Comparison of ENCODE assay signal across 13 cellular contexts in genomic region chr9:93020785-93021670, GRCh38. TPM values are rescaled to one million over a fixed set of nuclear protein-coding genes. Genes with fewer than 3 reads are reported as not detected.
DNase-seq lines count a peak whose midpoint lies in the region; ATAC-seq and TF ChIP-seq lines count a peak whose summit lies in the region.
"Had no signal": no experiment of that assay in that cellular context is flagged by ENCODE, and none has a peak within 500 bp of the region (broad histone marks: within the 10 kb centered on the region; RNA-seq: fewer than 3 reads in every experiment).

No MANE protein-coding gene starts in this region.

- no peaks in the 10 kb centered on the region for H3K9me3 Mint-ChIP-seq in CD4-positive, alpha-beta memory T cell
- H3K9me3 Mint-ChIP-seq: immature natural killer cell, nephron had no signal

- ATAC-seq in GM21423 (IDR thresholded peaks at IDR 0.05; ENCODE audit: unreplicated experiment) (no peak), HG03342 (IDR thresholded peaks at IDR 0.05; ENCODE audit: unreplicated experiment) (no peak), left lobe of liver (no peak)

- CTCF ChIA-PET in CD4-positive, alpha-beta memory T cell (lab: Charles Lee; ENCODE audit: partially characterized antibody): interaction anchor here (0.8 to 2.2 kb wide), 3 partner anchors 9 to 88 kb away, joined by 3 to 7 read pairs (median 3); no protein-coding TSS in a partner anchor

- no peak overlapping the region for H3K4me3 ChIP-seq in CD4-positive, alpha-beta memory T cell (ENCODE audit: low read length in 2 of 2)
- H3K4me3 ChIP-seq in NB4 (ENCODE audit: low read depth, low read length) (no peak overlapping the region), thyroid gland (replicated peaks in 1 of 3) (no peak overlapping the region)
- H3K4me3 ChIP-seq: smooth muscle cell had no signal

- intact Hi-C loops in CD4-positive, alpha-beta memory T cell (cut with micrococcal nuclease): loop anchor here (1.0 kb wide), 1 partner anchor 7 kb away; no protein-coding TSS in a partner anchor
- intact Hi-C loops in thyroid gland (cut with DNase I): no loop called here

- H3K27me3 Mint-ChIP-seq in CD4-positive, alpha-beta memory T cell: no peaks in the 10 kb centered on the region

- POLR2A ChIA-PET in CD4-positive, alpha-beta memory T cell (lab: Charles Lee; ENCODE audit: partially characterized antibody): interaction anchor here (0.9 to 22.5 kb wide), 14 partner anchors 13 to 76 kb away, joined by 3 to 322 read pairs (median 3); no protein-coding TSS in a partner anchor

- H3K27me3 ChIP-seq in CD4-positive, alpha-beta memory T cell (ENCODE audit: insufficient read depth, low read length): no peaks in the 10 kb centered on the region
- H3K27me3 ChIP-seq in thyroid gland: no peaks in the 10 kb centered on the region

- peak; percentile 36 to 83 (median 56) for DNase-seq in CD4-positive, alpha-beta memory T cell
- peak; percentile 56 for DNase-seq in NB4 (ENCODE audit: low read depth)
- peak; percentile 67 for DNase-seq in activated effector memory CD4-positive, alpha-beta T cell treated with anti-CD3 and anti-CD28 coated beads, Interleukin-2, amount 50 U/mL, for 16 hours
- peak; percentile 65 for DNase-seq in mesenteric fat pad (ENCODE audit: low spot score)
- DNase-seq in thyroid gland: no peak
- no peak for DNase-seq in left lobe of liver (ENCODE audit: low spot score)
- DNase-seq: NCI-H2029 treated with DMSO at 0.1 percent for 48 hours had no signal

- no peaks in the 10 kb centered on the region for H3K9me3 ChIP-seq in CD4-positive, alpha-beta memory T cell (ENCODE audit: control insufficient read depth in 1 of 2, low read length in 2 of 2)
- no peaks in the 10 kb centered on the region for H3K9me3 ChIP-seq in thyroid gland

- 84% methylated on average over 21 to 24 of the region's 25 CpGs for WGBS in thyroid gland, 2 donors

- H3K4me3 Mint-ChIP-seq in CD4-positive, alpha-beta memory T cell: peak overlapping the region in 2 of 8 donors; percentile 21 to 59
- H3K4me3 Mint-ChIP-seq: immature natural killer cell, nephron had no signal

- peak overlapping the region; percentile 88 to 99 (median 93) for H3K27ac Mint-ChIP-seq in CD4-positive, alpha-beta memory T cell
- H3K27ac Mint-ChIP-seq: nephron had no signal

- H3K4me1 Mint-ChIP-seq in CD4-positive, alpha-beta memory T cell: peaks cover 30 to 84% (median 61%) of the 10 kb centered on the region in 4 donors

- H3K27ac ChIP-seq in CD4-positive, alpha-beta memory T cell (ENCODE audit: low read depth, low read length): peak overlapping the region; percentile 41
- H3K27ac ChIP-seq in thyroid gland: no peak overlapping the region
- H3K27ac ChIP-seq: C4-2B had no signal

- no peak for TF ChIP-seq POLR2A in NB4 (IDR thresholded peaks at IDR 0.05; ENCODE audit: extremely low read depth, insufficient read length)
- TF ChIP-seq POLR2A in thyroid gland (IDR thresholded peaks at IDR 0.05): no peak

- peaks cover 68 to 87% of the 10 kb centered on the region in 2 donors for H3K36me3 Mint-ChIP-seq in CD4-positive, alpha-beta memory T cell

- TF ChIP-seq CTCF in NB4 (IDR thresholded peaks at IDR 0.05; ENCODE audit: low read depth, low read length) (no peak), thyroid gland (IDR thresholded peaks at IDR 0.05) (no peak)

- peaks cover 78% of the 10 kb centered on the region for H3K36me3 ChIP-seq in CD4-positive, alpha-beta memory T cell (ENCODE audit: insufficient read depth, low read length)
- H3K36me3 ChIP-seq in thyroid gland: peaks cover 0 to 3% of the 10 kb centered on the region in 2 donors

- peaks cover 54% of the 10 kb centered on the region for H3K4me1 ChIP-seq in CD4-positive, alpha-beta memory T cell (ENCODE audit: insufficient read depth, low read length)
- peaks cover 0 to 4% of the 10 kb centered on the region in 2 donors for H3K4me1 ChIP-seq in thyroid gland

RNA-seq across cellular contexts. Expression of gene SUSD3, which starts 37.5 kb away (rescaled TPM):
- total RNA-seq in CD4-positive, alpha-beta memory T cell: 10 to 100 TPM; 58.3 to 63.7 TPM
- polyA plus RNA-seq in CD4-positive, alpha-beta memory T cell: 100 to 1,000 TPM; 149 to 199 TPM
- 2.0 TPM for total RNA-seq in mesenteric fat pad
- 10 to 100 TPM in 1 of 4 donors, 1 to 10 TPM in 3; 3.6 to 12.6 (median 5.5) TPM for total RNA-seq in thyroid gland
- total RNA-seq in left lobe of liver: 49.7 TPM
- total RNA-seq: smooth muscle cell had no signal

Comparison
In these comparisons a context has a peak if more than half of its experiments do, and no peak if none do; other contexts are left out.
1. DNase-seq: peak in CD4-positive, alpha-beta memory T cell (5 of 5), NB4 (single experiment), activated effector memory CD4-positive, alpha-beta T cell treated with anti-CD3 and anti-CD28 coated beads, Interleukin-2, amount 50 U/mL, for 16 hours (single experiment) and mesenteric fat pad (single experiment); none in thyroid gland (0 of 2) and left lobe of liver (single experiment).